13 cellular contexts compared by ENCODE assay signal in the genomic region with DNA sequence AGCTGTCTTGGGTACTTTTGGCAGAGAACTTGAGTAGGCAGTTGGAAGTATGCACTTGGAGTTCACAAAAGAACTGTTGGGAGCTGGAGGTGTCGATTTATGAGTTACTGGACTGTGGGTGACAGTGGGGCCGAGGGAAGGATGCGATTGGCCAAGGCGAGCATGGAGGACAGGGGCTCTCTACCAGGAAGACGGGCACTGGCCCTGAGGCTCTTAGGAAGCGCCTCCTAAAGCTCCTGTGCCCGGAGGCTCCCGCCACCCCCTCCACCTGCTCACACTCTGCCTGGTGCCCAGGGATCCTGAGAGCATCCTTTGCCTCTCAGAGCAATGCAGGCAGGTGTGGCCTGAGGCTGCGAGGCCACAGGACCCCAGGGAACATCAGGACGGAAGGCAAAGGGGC.
DNase-seq lines count a peak whose midpoint lies in the region; ATAC-seq and TF ChIP-seq lines count a peak whose summit lies in the region.
"Had no signal": no experiment of that assay in that cellular context is flagged by ENCODE, and none has a peak within 500 bp of the region (broad histone marks: within the 10 kb centered on the region; RNA-seq: fewer than 3 reads in every experiment).

No MANE protein-coding gene starts in this region.

- H2BK5ac ChIP-seq in trophoblast cell (ENCODE audit: low read depth, low read length, poor library complexity): no peak overlapping the region

- no peak overlapping the region for H2BK12ac ChIP-seq in trophoblast cell (ENCODE audit: low read length)

- no peak for TF ChIP-seq CTCF in activated CD8-positive, alpha-beta T cell treated with anti-CD3 and anti-CD28 coated beads for 36 hours (IDR thresholded peaks at IDR 0.05)
- TF ChIP-seq CTCF in esophagus squamous epithelium (IDR thresholded peaks at IDR 0.05): no peak
- TF ChIP-seq CTCF in testis (IDR thresholded peaks at IDR 0.05): no peak
- no peak for TF ChIP-seq CTCF in Peyer's patch (IDR thresholded peaks at IDR 0.05)

- H3K79me1 ChIP-seq in trophoblast cell (ENCODE audit: low read length): no peaks in the 10 kb centered on the region

- no peak overlapping the region for H4K12ac ChIP-seq in trophoblast cell (ENCODE audit: low read depth, low read length)

- H3K23ac ChIP-seq in trophoblast cell (ENCODE audit: low read length): no peak overlapping the region

- peaks cover 0 to 29% (median 0%) of the 10 kb centered on the region in 3 donors for H3K36me3 ChIP-seq in esophagus squamous epithelium
- no peaks in the 10 kb centered on the region for H3K36me3 ChIP-seq in testis (ENCODE audit: low read depth, missing control alignments)
- H3K36me3 ChIP-seq in trophoblast cell (ENCODE audit: control insufficient read depth in 1 of 2, insufficient read depth in 2 of 2, low read length in 2 of 2): peaks cover 9 to 19% of the 10 kb centered on the region in 2 experiments
- H3K36me3 ChIP-seq in Peyer's patch: peaks cover 0 to 6% (median 0%) of the 10 kb centered on the region in 3 donors

- no peak overlapping the region for H3K9ac ChIP-seq in trophoblast cell (ENCODE audit: low read length)
- H3K9ac ChIP-seq: parathyroid adenoma had no signal

- no peak overlapping the region for H4K8ac ChIP-seq in trophoblast cell (ENCODE audit: low read depth, low read length)

- CTCF ChIA-PET in activated CD8-positive, alpha-beta memory T cell treated with anti-CD3 and anti-CD28 coated beads, Interleukin-2, amount 10 ng/mL, durations not matched to agents 7 days and 5 days (lab: Charles Lee): interaction anchor here (1.0 to 1.7 kb wide), 8 partner anchors 32 to 336 kb away, joined by 3 to 7 read pairs (median 5); no protein-coding TSS in a partner anchor
- CTCF ChIA-PET in activated CD8-positive, alpha-beta T cell treated with anti-CD3 and anti-CD28 coated beads for 36 hours (lab: Charles Lee): interaction anchor here (1.6 kb wide), 1 partner anchor 279 kb away, joined by 4 read pairs; no protein-coding TSS in a partner anchor

- DNase-seq in activated CD8-positive, alpha-beta memory T cell treated with anti-CD3 and anti-CD28 coated beads, Interleukin-2, amount 10 ng/mL, durations not matched to agents 7 days and 5 days: no peak
- DNase-seq in activated CD8-positive, alpha-beta memory T cell treated with anti-CD3 and anti-CD28 coated beads for 24 hours: no peak
- DNase-seq in activated CD8-positive, alpha-beta T cell treated with anti-CD3 and anti-CD28 coated beads for 36 hours: no peak
- no peak for DNase-seq in esophagus squamous epithelium (lab: John Stamatoyannopoulos, UW)
- DNase-seq in testis: no peak
- DNase-seq in trophoblast cell: no peak
- no peak for DNase-seq in NCI-H1436 treated with DMSO at 0.1 percent for 48 hours (lab: John Stamatoyannopoulos, UW)
- DNase-seq in Peyer's patch: no peak
- DNase-seq: NCI-H1105; NCI-H69; SHP77 treated with DMSO at 0.1 percent for 48 hours; stimulated activated CD4-positive, alpha-beta T cell treated with anti-CD3 and anti-CD28 coated beads, Interleukin-2, amount 100 ng/mL, for 24 hours had no signal

- no peak overlapping the region for H2AFZ ChIP-seq in trophoblast cell (ENCODE audit: insufficient read depth, low read length, poor library complexity)
- H2AFZ ChIP-seq: parathyroid adenoma had no signal

- H3K79me2 ChIP-seq in trophoblast cell (ENCODE audit: control insufficient read depth, insufficient read depth, low read length, poor library complexity): no peaks in the 10 kb centered on the region
- H3K79me2 ChIP-seq: parathyroid adenoma had no signal

- peak overlapping the region; percentile 47 for H3K4me3 Mint-ChIP-seq in activated CD8-positive, alpha-beta memory T cell treated with anti-CD3 and anti-CD28 coated beads, Interleukin-2, amount 10 ng/mL, durations not matched to agents 7 days and 5 days
- H3K4me3 Mint-ChIP-seq in activated CD8-positive, alpha-beta T cell treated with anti-CD3 and anti-CD28 coated beads for 36 hours: no peak overlapping the region

- H3K4me3 ChIP-seq in esophagus squamous epithelium (no peak overlapping the region), testis (no peak overlapping the region), trophoblast cell (ENCODE audit: low read depth, low read length) (no peak overlapping the region), Peyer's patch (no peak overlapping the region)

- H3K4me2 ChIP-seq in trophoblast cell (ENCODE audit: low read length): no peak overlapping the region

- no peak overlapping the region for H3K14ac ChIP-seq in trophoblast cell (ENCODE audit: low read length)

- no peak overlapping the region for H2AK5ac ChIP-seq in trophoblast cell (ENCODE audit: low read length)

- ATAC-seq in activated CD8-positive, alpha-beta memory T cell treated with anti-CD3 and anti-CD28 coated beads, Interleukin-2, amount 10 ng/mL, durations not matched to agents 7 days and 5 days: no peak
- ATAC-seq in activated CD8-positive, alpha-beta T cell treated with anti-CD3 and anti-CD28 coated beads for 36 hours: no peak

- WGBS in esophagus squamous epithelium, 2 donors: 86 to 95% methylated on average over 7 to 10 of the region's 10 CpGs
- WGBS in testis, 2 donors: 88 to 95% methylated on average over 10 of the region's 10 CpGs
- no CpG with 5 or more reads among the region's 10 CpGs for WGBS in trophoblast cell (ENCODE audit: extremely low coverage, insufficient coverage, insufficient read length)

- no peak overlapping the region for H2BK120ac ChIP-seq in trophoblast cell (ENCODE audit: insufficient read depth, low read length, poor library complexity)

- no peaks in the 10 kb centered on the region for H3K27me3 Mint-ChIP-seq in activated CD8-positive, alpha-beta memory T cell treated with anti-CD3 and anti-CD28 coated beads, Interleukin-2, amount 10 ng/mL, durations not matched to agents 7 days and 5 days
- H3K27me3 Mint-ChIP-seq in activated CD8-positive, alpha-beta T cell treated with anti-CD3 and anti-CD28 coated beads for 36 hours: no peaks in the 10 kb centered on the region

- no peaks in the 10 kb centered on the region for H3K9me3 Mint-ChIP-seq in activated CD8-positive, alpha-beta memory T cell treated with anti-CD3 and anti-CD28 coated beads, Interleukin-2, amount 10 ng/mL, durations not matched to agents 7 days and 5 days (ENCODE audit: low read depth)
- H3K9me3 Mint-ChIP-seq in activated CD8-positive, alpha-beta T cell treated with anti-CD3 and anti-CD28 coated beads for 36 hours: no peaks in the 10 kb centered on the region

- H3K4me1 ChIP-seq in esophagus squamous epithelium: peaks cover 29 to 54% (median 43%) of the 10 kb centered on the region in 3 donors
- H3K4me1 ChIP-seq in testis: peaks cover 20% of the 10 kb centered on the region
- H3K4me1 ChIP-seq in trophoblast cell (ENCODE audit: control insufficient read depth in 1 of 2, insufficient read depth in 2 of 2, low read length in 2 of 2): peaks cover 0 to 2% of the 10 kb centered on the region in 2 experiments
- H3K4me1 ChIP-seq in Peyer's patch: peaks cover 0 to 29% (median 20%) of the 10 kb centered on the region in 4 donors
- H3K4me1 ChIP-seq: parathyroid adenoma had no signal

- H3K27ac Mint-ChIP-seq in activated CD8-positive, alpha-beta memory T cell treated with anti-CD3 and anti-CD28 coated beads, Interleukin-2, amount 10 ng/mL, durations not matched to agents 7 days and 5 days: peak overlapping the region; percentile 90
- H3K27ac Mint-ChIP-seq in activated CD8-positive, alpha-beta T cell treated with anti-CD3 and anti-CD28 coated beads for 36 hours: peak overlapping the region; percentile 84

- H3K9me3 ChIP-seq in esophagus squamous epithelium (no peaks in the 10 kb centered on the region), testis (no peaks in the 10 kb centered on the region), trophoblast cell (ENCODE audit: insufficient read depth, low read depth, low read length) (no peaks in the 10 kb centered on the region), Peyer's patch (no peaks in the 10 kb centered on the region)

- H3K4ac ChIP-seq in trophoblast cell (ENCODE audit: low read depth, low read length): no peak overlapping the region

- H3K18ac ChIP-seq in trophoblast cell (ENCODE audit: low read length): no peak overlapping the region

- POLR2A ChIA-PET in activated CD8-positive, alpha-beta T cell treated with anti-CD3 and anti-CD28 coated beads for 36 hours (lab: Charles Lee): interaction anchor here (0.8 to 1.2 kb wide), 3 partner anchors 20 to 198 kb away, joined by 3 to 4 read pairs (median 4); no protein-coding TSS in a partner anchor

- peaks cover 57% of the 10 kb centered on the region for H3K4me1 Mint-ChIP-seq in activated CD8-positive, alpha-beta memory T cell treated with anti-CD3 and anti-CD28 coated beads, Interleukin-2, amount 10 ng/mL, durations not matched to agents 7 days and 5 days
- peaks cover 68% of the 10 kb centered on the region for H3K4me1 Mint-ChIP-seq in activated CD8-positive, alpha-beta T cell treated with anti-CD3 and anti-CD28 coated beads for 36 hours (ENCODE audit: low read depth)

- no peak for TF ChIP-seq POLR2A in esophagus squamous epithelium (IDR thresholded peaks at IDR 0.05)
- TF ChIP-seq POLR2A in testis (IDR thresholded peaks at IDR 0.05): no peak
- no peak for TF ChIP-seq POLR2A in Peyer's patch (IDR thresholded peaks at IDR 0.05)

- H3K36me3 Mint-ChIP-seq in activated CD8-positive, alpha-beta memory T cell treated with anti-CD3 and anti-CD28 coated beads, Interleukin-2, amount 10 ng/mL, durations not matched to agents 7 days and 5 days: peaks cover 53% of the 10 kb centered on the region
- peaks cover 31% of the 10 kb centered on the region for H3K36me3 Mint-ChIP-seq in activated CD8-positive, alpha-beta T cell treated with anti-CD3 and anti-CD28 coated beads for 36 hours (ENCODE audit: low read depth)

- no peak overlapping the region for H4K91ac ChIP-seq in trophoblast cell (ENCODE audit: low read depth, low read length)

- H3K27ac ChIP-seq in esophagus squamous epithelium (peak overlapping the region; percentile 63 to 88 (median 81)), testis (peak overlapping the region; percentile 1 to 67), trophoblast cell (ENCODE audit: low read depth, low read length) (no peak overlapping the region), Peyer's patch (peak overlapping the region in 2 of 4 donors; percentile 5 to 74)

- no peaks in the 10 kb centered on the region for H3K27me3 ChIP-seq in esophagus squamous epithelium
- no peaks in the 10 kb centered on the region for H3K27me3 ChIP-seq in testis
- no peaks in the 10 kb centered on the region for H3K27me3 ChIP-seq in trophoblast cell (ENCODE audit: insufficient read depth, low read length)
- H3K27me3 ChIP-seq in Peyer's patch: no peaks in the 10 kb centered on the region

- intact Hi-C loops in activated CD8-positive, alpha-beta T cell treated with anti-CD3 and anti-CD28 coated beads for 36 hours (cut with micrococcal nuclease): loop anchor here (5.0 kb wide), 1 partner anchor 36 kb away; no protein-coding TSS in a partner anchor
- intact Hi-C loops in esophagus squamous epithelium (cut with DNase I): no loop called here
- intact Hi-C loops in testis (cut with DNase I; ENCODE audit: low total_unique reads): no loop called here
